In genomic region chr19:44758596-44758995, GRCh38 we compare ENCODE assay signal across 11 cellular contexts. TPM values are rescaled to one million over a fixed set of nuclear protein-coding genes. Genes with fewer than 3 reads are reported as not detected.
DNase-seq lines count a peak whose midpoint lies in the region; ATAC-seq and TF ChIP-seq lines count a peak whose summit lies in the region.
"Had no signal": no experiment of that assay in that cellular context is flagged by ENCODE, and none has a peak within 500 bp of the region (broad histone marks: within the 10 kb centered on the region; RNA-seq: fewer than 3 reads in every experiment).

No MANE protein-coding gene starts in this region.

- CTCF ChIA-PET in AG04449 (lab: Yijun Ruan, JAX): interaction anchor here (1.6 to 5.7 kb wide), 5 partner anchors 8 to 188 kb away, joined by 3 to 50 read pairs (median 10); no protein-coding TSS in a partner anchor
- CTCF ChIA-PET in IMR-90 (lab: Yijun Ruan, JAX): interaction anchor here (2.2 kb wide), 1 partner anchor 34 kb away, joined by 11 read pairs; no protein-coding TSS in a partner anchor

- H3K14ac ChIP-seq in IMR-90 (replicated peaks; ENCODE audit: low read depth, low read length): peak overlapping the region; percentile 12; the same call in 1 of the 2 replicates

- intact Hi-C loops in IMR-90 (cut with micrococcal nuclease): loop anchor here (5.0 kb wide), 1 partner anchor 36 kb away; no protein-coding TSS in a partner anchor

- peaks cover 10% of the 10 kb centered on the region for H4K20me1 ChIP-seq in IMR-90 (ENCODE audit: insufficient read depth, low read length)
- H4K20me1 ChIP-seq in fibroblast of lung (ENCODE audit: control insufficient read depth, extremely low read depth, insufficient read depth, low read length): no peaks in the 10 kb centered on the region
- H4K20me1 ChIP-seq in neural cell (ENCODE audit: insufficient read depth): no peaks in the 10 kb centered on the region

- H3K79me2 ChIP-seq in fibroblast of lung (ENCODE audit: control insufficient read depth, insufficient read depth, low read length) (peaks cover 29% of the 10 kb centered on the region), neural cell (replicated peaks; ENCODE audit: insufficient read depth, low read length) (no peaks in the 10 kb centered on the region)

- H3K9ac ChIP-seq in IMR-90 (ENCODE audit: low read depth, low read length) (peak overlapping the region; percentile 50; the same call in 1 of the 2 replicates), fibroblast of lung (ENCODE audit: insufficient read depth, low read length) (peak overlapping the region; percentile 86), neural cell (ENCODE audit: low read length) (peak overlapping the region; percentile 58)

- ATAC-seq in IMR-90 (ENCODE audit: low read depth) (no peak), HG03354 (IDR thresholded peaks at IDR 0.05; ENCODE audit: poor library complexity, severe bottlenecking, unreplicated experiment) (no peak)

- H3K27me3 ChIP-seq in IMR-90 (ENCODE audit: control insufficient read depth, insufficient read depth, low read length) (no peaks in the 10 kb centered on the region), fibroblast of lung (ENCODE audit: control insufficient read depth, insufficient read depth, low read length) (no peaks in the 10 kb centered on the region), neural cell (ENCODE audit: insufficient read depth, low read depth, low read length) (peaks cover 50% of the 10 kb centered on the region)

- H3K36me3 ChIP-seq in IMR-90 (ENCODE audit: control insufficient read depth, insufficient read depth, low read length): peaks cover 49% of the 10 kb centered on the region
- peaks cover 28% of the 10 kb centered on the region for H3K36me3 ChIP-seq in fibroblast of lung (ENCODE audit: control insufficient read depth, insufficient read depth, low read length)
- no peaks in the 10 kb centered on the region for H3K36me3 ChIP-seq in neural cell (ENCODE audit: insufficient read depth, low read length)

- H3K9me2 ChIP-seq in neural cell (ENCODE audit: insufficient read depth, low read length): no peaks in the 10 kb centered on the region

- H3K27ac ChIP-seq in IMR-90 (ENCODE audit: insufficient read depth, low read length) (peak overlapping the region; percentile 30), fibroblast of lung (ENCODE audit: insufficient read depth, low read length) (peak overlapping the region; percentile 100), neural cell (ENCODE audit: low read length) (no peak overlapping the region)

- peak overlapping the region; percentile 87 for H4K91ac ChIP-seq in IMR-90 (ENCODE audit: insufficient read depth, low read depth, low read length)

- TF ChIP-seq EP300 in neural cell (conservative IDR thresholded peaks at IDR 0.05; ENCODE audit: poor library complexity, severe bottlenecking): no peak

- H2BK5ac ChIP-seq in IMR-90 (ENCODE audit: low read depth, low read length, poor library complexity, severe bottlenecking): peak overlapping the region; percentile 80

- BruUV-seq in IMR-90 (replicated peaks; lab: Mats Ljungman, UMichigan): no TSS peak

- POLR2A ChIA-PET in AG04449 (lab: Yijun Ruan, JAX): interaction anchor here (1.3 kb wide), 1 partner anchor 10 kb away, joined by 3 read pairs; no protein-coding TSS in a partner anchor
- POLR2A ChIA-PET in IMR-90 (lab: Charles Lee; ENCODE audit: unreplicated experiment): interaction anchor here (0.5 kb wide), 1 partner anchor 17 kb away, joined by 3 read pairs; no protein-coding TSS in a partner anchor

- DNase-seq in AG04449 (ENCODE audit: low read depth, low spot score) (no peak), IMR-90 (no peak), fibroblast of lung (ENCODE audit: low read depth in 2 of 2) (peak in 1 of 2 donors; percentile 56), NCI-H128 (lab: John Stamatoyannopoulos, UW; ENCODE audit: unreplicated experiment) (no peak), NCI-H2171 treated with DMSO at 0.1 percent for 48 hours (lab: John Stamatoyannopoulos, UW) (no peak), AG08396 (ENCODE audit: low spot score) (no peak)
- DNase-seq: DND-41, NCI-H226 had no signal

- H3K4me2 ChIP-seq in IMR-90 (ENCODE audit: low read depth, low read length) (peak overlapping the region; percentile 67), fibroblast of lung (ENCODE audit: extremely low read depth, insufficient read depth, low read length) (peak overlapping the region; percentile 70), neural cell (ENCODE audit: low read length) (no peak overlapping the region)

- dilution Hi-C loops in IMR-90 (cut with HindIII; ENCODE audit: low sequenced_read_pairs, unreplicated experiment): no loop called here

- H2AK5ac ChIP-seq in IMR-90 (ENCODE audit: low read depth, low read length): peak overlapping the region; percentile 91

- H3F3A ChIP-seq in neural cell (ENCODE audit: insufficient read depth, low read length, poor library complexity, severe bottlenecking): no peaks in the 10 kb centered on the region

- H3K4me1 ChIP-seq in IMR-90 (ENCODE audit: control insufficient read depth, insufficient read depth, low read length) (peaks cover 44% of the 10 kb centered on the region), fibroblast of lung (ENCODE audit: control insufficient read depth, extremely low read depth, insufficient read depth, low read length) (peaks cover 46% of the 10 kb centered on the region)

- TF ChIP-seq CTCF in AG04449 (IDR thresholded peaks at IDR 0.05; ENCODE audit: insufficient read depth, low read length, missing control alignments) (no peak), IMR-90 (conservative IDR thresholded peaks at IDR 0.05; ENCODE audit: low read depth, low read length) (no peak), fibroblast of lung (conservative IDR thresholded peaks at IDR 0.05 in 1 of 2, IDR thresholded peaks at IDR 0.05 in 1 of 2; ENCODE audit: low read depth in 1 of 2, low read length in 2 of 2) (no peak), neural cell (IDR thresholded peaks at IDR 0.05; ENCODE audit: poor library complexity, severe bottlenecking) (no peak)

- peak overlapping the region; percentile 77 to 82 for H4K8ac ChIP-seq in IMR-90 (ENCODE audit: low read depth in 2 of 2, low read length in 2 of 2)

- H2BK120ac ChIP-seq in IMR-90 (ENCODE audit: low read depth, low read length): peak overlapping the region; percentile 68

- TF ChIP-seq POLR2A in IMR-90 (IDR thresholded peaks at IDR 0.05; ENCODE audit: low read depth, low read length): no peak

- no peaks in the 10 kb centered on the region for H3K9me3 ChIP-seq in IMR-90 (ENCODE audit: control insufficient read depth, insufficient read depth, low read length)
- no peaks in the 10 kb centered on the region for H3K9me3 ChIP-seq in fibroblast of lung (ENCODE audit: control insufficient read depth, insufficient read depth, low read depth, low read length)
- no peaks in the 10 kb centered on the region for H3K9me3 ChIP-seq in neural cell (ENCODE audit: low read length)

- no peak overlapping the region; the same call in 2 of the 3 replicates for H2BK15ac ChIP-seq in IMR-90 (ENCODE audit: low read depth, low read length)

- H3K23ac ChIP-seq in IMR-90 (ENCODE audit: low read depth, low read length): peak overlapping the region; percentile 26; the same call in 1 of the 2 replicates

- H3K4ac ChIP-seq in IMR-90 (ENCODE audit: low read depth, low read length): peak overlapping the region; percentile 82

- no peak overlapping the region for H2BK20ac ChIP-seq in IMR-90 (ENCODE audit: low read depth, low read length)

- no peak for TF ChIP-seq RAD21 in IMR-90 (IDR thresholded peaks at IDR 0.05; ENCODE audit: low read length)
- TF ChIP-seq RAD21 in neural cell (conservative IDR thresholded peaks at IDR 0.05): no peak

- in situ Hi-C loops in IMR-90 (cut with MboI; ENCODE audit: low sequenced_read_pairs): no loop called here

- 0 out of 2 replicates have a peak overlapping the region, but pooled peaks have one; percentile 6 for H4K5ac ChIP-seq in IMR-90 (ENCODE audit: low read depth, low read length)

- peak overlapping the region; percentile 59 for H3K4me3 ChIP-seq in AG04449 (ENCODE audit: low read depth, low read length)
- no peak overlapping the region for H3K4me3 ChIP-seq in IMR-90 (ENCODE audit: insufficient read depth, low read depth, low read length)
- H3K4me3 ChIP-seq in fibroblast of lung (replicated peaks in 1 of 4; ENCODE audit: control extremely low read depth in 1 of 4, insufficient read depth in 1 of 4, low read depth in 3 of 4, low read length in 4 of 4): peak overlapping the region; percentile 13 to 61 (median 51)
- peak overlapping the region; percentile 76 for H3K4me3 ChIP-seq in neural cell (ENCODE audit: low read length)

- 0 out of 2 replicates have a peak overlapping the region, but pooled peaks have one; percentile 25 for H3K18ac ChIP-seq in IMR-90 (ENCODE audit: low read depth, low read length)

- H2AFZ ChIP-seq in IMR-90 (replicated peaks; ENCODE audit: low read length, poor library complexity): peak overlapping the region; percentile 82
- no peak overlapping the region for H2AFZ ChIP-seq in fibroblast of lung (ENCODE audit: low read length)
- H2AFZ ChIP-seq in neural cell (ENCODE audit: low read depth, low read length): no peak overlapping the region

- peaks cover 16% of the 10 kb centered on the region for H3K9me1 ChIP-seq in IMR-90 (ENCODE audit: insufficient read depth, low read length)

- H3K56ac ChIP-seq in IMR-90 (ENCODE audit: extremely low read depth, insufficient read depth, low read length): no peak overlapping the region

- 81% methylated on average over 6 of the region's 9 CpGs; no CpG with 5 or more reads in 1 of the 2 experiments for whole genome bisulfite sequencing in IMR-90 (ENCODE audit: extremely low coverage in 2 of 2, insufficient read length in 1 of 2), 2 experiments

- peaks cover 16 to 58% of the 10 kb centered on the region in 2 experiments for H3K79me1 ChIP-seq in IMR-90 (ENCODE audit: low read depth in 1 of 2, low read length in 2 of 2)

- peak overlapping the region; percentile 98 for H2AK9ac ChIP-seq in IMR-90 (replicated peaks; ENCODE audit: low read depth, low read length, poor library complexity)

RNA-seq across cellular contexts. Expression of gene BCL3, which starts 10.1 kb away (rescaled TPM):
- total RNA-seq in IMR-90 (2012; rRNA removed) (1.6 and 1.9 TPM in 2 replicates), fibroblast of lung (10.8 and 20.6 TPM in 2 replicates)
- polyA plus RNA-seq in IMR-90 (2012; rRNA removed) (24.1 and 26.0 TPM in 2 replicates), fibroblast of lung (6.8 and 10.7 TPM in 2 replicates), neural cell (0.48 and 1.6 TPM in 2 replicates)
- 26.7 and 52.5 TPM in 2 replicates for polyA plus RNA-seq in IMR-90 (2012; cell fraction: cytosol; rRNA removed)
- 76.1 and 110 TPM in 2 replicates for polyA plus RNA-seq in IMR-90 (2012; cell fraction: nucleus; rRNA removed; ENCODE audit: low replicate concordance)
- polyA plus RNA-seq in fibroblast of lung (2012): 50.8 and 53.1 TPM in 2 replicates
- polyA minus RNA-seq in fibroblast of lung (ENCODE audit: low replicate concordance) (37.8 and 45.9 TPM in 2 replicates), neural cell (not detected in 2 replicates)

RNA-seq across cellular contexts. Expression of gene CBLC, which starts 19.1 kb away (rescaled TPM):
- total RNA-seq in IMR-90 (2012; rRNA removed) (not detected in 2 replicates), fibroblast of lung (under 0.01 and 0.33 TPM in 2 replicates)
- polyA plus RNA-seq in IMR-90 (2012; rRNA removed) (not detected in 2 replicates), fibroblast of lung (0.06 TPM in 1 of 2 replicates, not detected in the other), neural cell (not detected in 2 replicates)
- 0.02 TPM in 1 of 2 replicates, not detected in the other for polyA plus RNA-seq in IMR-90 (2012; cell fraction: cytosol; rRNA removed)
- 0.12 TPM in 1 of 2 replicates, not detected in the other for polyA plus RNA-seq in IMR-90 (2012; cell fraction: nucleus; rRNA removed; ENCODE audit: low replicate concordance)
- polyA plus RNA-seq in fibroblast of lung (2012): not detected in 2 replicates
- polyA minus RNA-seq in fibroblast of lung (ENCODE audit: low replicate concordance) (not detected in 2 replicates), neural cell (not detected in 2 replicates)
- total RNA-seq: mesenteric fat pad had no signal

RNA-seq across cellular contexts. Expression of gene BCAM, which starts 50.3 kb away (rescaled TPM):
- 2.3 and 2.8 TPM in 2 replicates for total RNA-seq in IMR-90 (2012; rRNA removed)
- polyA plus RNA-seq in IMR-90 (2012; rRNA removed): 27.5 and 35.7 TPM in 2 replicates
- 50.8 and 71.8 TPM in 2 replicates for polyA plus RNA-seq in IMR-90 (2012; cell fraction: cytosol; rRNA removed)
- polyA plus RNA-seq in IMR-90 (2012; cell fraction: nucleus; rRNA removed; ENCODE audit: low replicate concordance): 52.3 and 108 TPM in 2 replicates
- 20.3 and 29.0 TPM in 2 replicates for total RNA-seq in fibroblast of lung
- polyA plus RNA-seq in fibroblast of lung: 7.2 and 12.2 TPM in 2 replicates
- polyA plus RNA-seq in fibroblast of lung (2012): 23.8 and 36.0 TPM in 2 replicates
- polyA minus RNA-seq in fibroblast of lung (ENCODE audit: low replicate concordance): 8.9 and 25.1 TPM in 2 replicates
- 0.54 and 0.68 TPM in 2 replicates for polyA plus RNA-seq in neural cell
- polyA minus RNA-seq in neural cell: 1.2 and 1.9 TPM in 2 replicates

RNA-seq across cellular contexts. Expression of gene CEACAM16, which starts 59.6 kb away (rescaled TPM):
- not detected in 2 replicates for total RNA-seq in IMR-90 (2012; rRNA removed)
- not detected in 2 replicates for polyA plus RNA-seq in IMR-90 (2012; rRNA removed)
- polyA plus RNA-seq in IMR-90 (2012; cell fraction: cytosol; rRNA removed): not detected in 2 replicates
- polyA plus RNA-seq in IMR-90 (2012; cell fraction: nucleus; rRNA removed; ENCODE audit: low replicate concordance): not detected in 2 replicates
- total RNA-seq in fibroblast of lung: under 0.01 TPM in 1 of 2 replicates, not detected in the other
- not detected in 2 replicates for polyA plus RNA-seq in fibroblast of lung
- polyA plus RNA-seq in fibroblast of lung (2012): not detected in 2 replicates
- polyA minus RNA-seq in fibroblast of lung (ENCODE audit: low replicate concordance): not detected in 2 replicates
- polyA plus RNA-seq in neural cell: not detected in 2 replicates
- polyA minus RNA-seq in neural cell: not detected in 2 replicates
- total RNA-seq: mesenteric fat pad had no signal
